27 cellular contexts compared by ENCODE assay signal in the genomic region with DNA sequence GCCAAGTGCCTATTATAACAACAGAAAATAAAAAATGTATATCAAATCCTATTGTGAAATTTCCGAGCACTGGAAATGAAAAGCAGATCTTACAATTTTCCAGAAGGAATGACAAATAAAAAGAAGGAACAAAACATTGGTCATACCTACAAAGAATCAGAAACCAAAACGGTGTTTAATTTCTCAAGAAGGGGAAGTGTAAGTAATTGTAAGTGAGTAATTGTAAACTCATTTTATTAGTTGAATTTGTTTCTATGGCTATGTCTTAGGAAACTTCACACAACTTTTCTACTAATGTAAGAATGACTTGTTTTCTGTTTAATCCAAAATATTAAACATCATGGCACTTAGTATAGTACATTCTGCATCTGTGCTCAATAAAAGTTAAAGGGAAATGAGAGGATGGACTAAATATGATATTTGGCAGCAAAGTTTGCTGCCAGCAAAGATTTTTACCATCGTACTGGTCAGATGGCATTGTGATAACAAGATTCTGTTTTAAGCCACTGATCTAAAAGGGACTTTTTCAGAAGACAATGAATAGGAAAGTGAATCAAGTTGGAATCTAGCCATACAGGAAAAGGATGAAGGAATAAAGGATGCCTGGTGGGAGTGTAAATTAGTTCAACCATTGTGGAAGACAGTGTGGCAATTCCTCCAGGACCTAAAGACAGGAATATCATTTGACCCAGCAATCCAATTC.
DNase-seq lines count a peak whose midpoint lies in the region; ATAC-seq, FAIRE-seq and TF ChIP-seq lines count a peak whose summit lies in the region.
"Had no signal": no experiment of that assay in that cellular context is flagged by ENCODE, and none has a peak within 500 bp of the region (broad histone marks: within the 10 kb centered on the region; RNA-seq: fewer than 3 reads in every experiment).

No MANE protein-coding gene starts in this region.

- H3K4me3 Mint-ChIP-seq in endothelial cell (ENCODE audit: unreplicated experiment) = no peak overlapping the region
- H3K4me3 Mint-ChIP-seq: activated naive CD4-positive, alpha-beta T cell treated with anti-CD3 and anti-CD28 coated beads for 36 hours; immature natural killer cell; nephron had no signal

- no peaks in the 10 kb centered on the region for H3K36me3 Mint-ChIP-seq in endothelial cell (ENCODE audit: low read depth, unreplicated experiment)
- H3K36me3 Mint-ChIP-seq: immature natural killer cell had no signal

- H3K27me3 Mint-ChIP-seq in endothelial cell (ENCODE audit: unreplicated experiment) = peaks cover 1% of the 10 kb centered on the region

- peak; percentile 32 to 90; a peak in 3 of 4 replicates for TF ChIP-seq EP300 in SK-N-SH (IDR thresholded peaks at IDR 0.05; ENCODE audit: borderline replicate concordance in 1 of 2, low read depth in 1 of 2, low read length in 1 of 2)

- 50% methylated on average over 3 of the region's 3 CpGs for WGBS in SK-N-SH (ENCODE audit: low lambda C conversion rate)

- H3K4me1 ChIP-seq in SK-N-SH (ENCODE audit: control insufficient read depth in 1 of 2, insufficient read depth in 2 of 2, low read depth in 1 of 2, low read length in 1 of 2) = peaks cover 0 to 13% of the 10 kb centered on the region in 2 experiments; a peak in 3 of 4 replicates
- H3K4me1 ChIP-seq: adrenal gland, Caco-2 had no signal

- POLR2A ChIA-PET in SK-N-SH (lab: Yijun Ruan, JAX) = no interaction called here

- DNase-seq in CD1c-positive myeloid dendritic cell (ENCODE audit: extremely low spot score) (peak; percentile 25), SK-N-SH (no peak), endothelial cell (ENCODE audit: low spot score) (no peak), pulmonary artery endothelial cell (ENCODE audit: low read depth, low spot score) (peak; percentile 82), urothelium cell line (ENCODE audit: low spot score) (no peak), HT-29 (ENCODE audit: low spot score) (no peak)
- DNase-seq: activated CD4-positive, alpha-beta T cell treated with anti-CD3 and anti-CD28 coated beads, Interleukin-2, amount 50 U/mL, for 48 hours; activated CD4-positive, CD25-positive, alpha-beta regulatory T cell treated with anti-CD3 and anti-CD28 coated beads, Interleukin-2, amount 50 U/mL, for 72 hours; activated naive CD4-positive, alpha-beta T cell treated with anti-CD3 and anti-CD28 coated beads for 36 hours; adrenal gland; Caco-2; dorsolateral prefrontal cortex; hypothalamus; immature natural killer cell; left colon; mammary epithelial cell; MV-4-11; NCI-H1436 treated with DMSO at 0.1 percent for 48 hours; NCI-H226; NCI-H748 treated with DMSO at 0.1 percent for 48 hours; stimulated activated naive CD8-positive, alpha-beta T cell treated with anti-CD3 and anti-CD28 coated beads, Interleukin-15, Interleukin-2, amounts not matched to agents 100 U/mL and 50 U/mL, for 24 hours had no signal

- H3F3A ChIP-seq in SK-N-SH (replicated peaks; ENCODE audit: insufficient read depth) = peaks cover 8% of the 10 kb centered on the region

- peak overlapping the region; percentile 59 to 68; a peak in 3 of 4 replicates for H3K27ac ChIP-seq in SK-N-SH (ENCODE audit: low read depth in 2 of 2, low read length in 1 of 2)
- H3K27ac ChIP-seq: adrenal gland; BLaER1 treated with 17β-estradiol and CSF1 and Interleukin-3, amounts not matched to agents 10 nM and 100 nM; dorsolateral prefrontal cortex had no signal

- no peaks in the 10 kb centered on the region for H4K20me1 ChIP-seq in SK-N-SH (ENCODE audit: insufficient read depth)
- H4K20me1 ChIP-seq: BLaER1 treated with 17β-estradiol and CSF1 and Interleukin-3, amounts not matched to agents 10 nM and 100 nM had no signal

- no peaks in the 10 kb centered on the region for H3K36me3 ChIP-seq in SK-N-SH (replicated peaks in 1 of 2; ENCODE audit: control insufficient read depth in 1 of 2, insufficient read depth in 2 of 2, low read length in 1 of 2)
- H3K36me3 ChIP-seq: adrenal gland; BLaER1 treated with 17β-estradiol and CSF1 and Interleukin-3, amounts not matched to agents 10 nM and 100 nM had no signal

- H3K9me3 ChIP-seq in SK-N-SH = no peaks in the 10 kb centered on the region
- H3K9me3 ChIP-seq: adrenal gland; BLaER1 treated with 17β-estradiol and CSF1 and Interleukin-3, amounts not matched to agents 10 nM and 100 nM; Caco-2 had no signal

- H3K4me1 Mint-ChIP-seq in endothelial cell (ENCODE audit: unreplicated experiment) = peaks cover 40% of the 10 kb centered on the region
- H3K4me1 Mint-ChIP-seq: immature natural killer cell had no signal

- no peak for FAIRE-seq in urothelium cell line (lab: Jason Lieb, UNC)
- FAIRE-seq: HepG2 had no signal

- H3K9ac ChIP-seq in SK-N-SH = no peak overlapping the region
- H3K9ac ChIP-seq: BLaER1 treated with 17β-estradiol and CSF1 and Interleukin-3, amounts not matched to agents 10 nM and 100 nM had no signal

- peak overlapping the region; percentile 26 for H2AFZ ChIP-seq in SK-N-SH (ENCODE audit: low read depth)

- no peak for TF ChIP-seq CTCF in SK-N-SH (IDR thresholded peaks at IDR 0.05)
- TF ChIP-seq CTCF in endothelial cell (IDR thresholded peaks at IDR 0.05; ENCODE audit: unreplicated experiment) = no peak

- no peaks in the 10 kb centered on the region for H3K79me2 ChIP-seq in SK-N-SH (ENCODE audit: insufficient read depth)

- H3K4me2 ChIP-seq in SK-N-SH = peak overlapping the region; percentile 9; the same call in 1 of the 2 replicates
- H3K4me2 ChIP-seq: smooth muscle cell had no signal

- no peak overlapping the region for H3K4me3 ChIP-seq in SK-N-SH (ENCODE audit: low read depth in 2 of 2, low read length in 1 of 2)
- H3K4me3 ChIP-seq: adrenal gland; BLaER1 treated with 17β-estradiol and CSF1 and Interleukin-3, amounts not matched to agents 10 nM and 100 nM; dorsolateral prefrontal cortex; smooth muscle cell had no signal

- CTCF ChIA-PET in SK-N-SH (lab: Yijun Ruan, JAX) = no interaction called here

- no peak for ATAC-seq in HG03354 (IDR thresholded peaks at IDR 0.05; ENCODE audit: poor library complexity, severe bottlenecking, unreplicated experiment)
- ATAC-seq: HCT116; HepG2; left colon; stimulated activated naive CD8-positive, alpha-beta T cell treated with anti-CD3 and anti-CD28 coated beads, Interleukin-15, Interleukin-2, amounts not matched to agents 100 U/mL and 50 U/mL, for 24 hours had no signal

- no peak for TF ChIP-seq RAD21 in SK-N-SH (IDR thresholded peaks at IDR 0.05; ENCODE audit: low read length)

- peak overlapping the region; percentile 83 for H3K27ac Mint-ChIP-seq in endothelial cell (ENCODE audit: unreplicated experiment)
- H3K27ac Mint-ChIP-seq: activated naive CD4-positive, alpha-beta T cell treated with anti-CD3 and anti-CD28 coated beads for 36 hours; immature natural killer cell; nephron had no signal

- no peaks in the 10 kb centered on the region for H3K27me3 ChIP-seq in SK-N-SH (ENCODE audit: insufficient read depth)
- H3K27me3 ChIP-seq: adrenal gland; BLaER1 treated with 17β-estradiol and CSF1 and Interleukin-3, amounts not matched to agents 10 nM and 100 nM had no signal

- H3K9me3 Mint-ChIP-seq in endothelial cell (ENCODE audit: unreplicated experiment) = no peaks in the 10 kb centered on the region
- H3K9me3 Mint-ChIP-seq: immature natural killer cell had no signal

- H3K9me2 ChIP-seq in SK-N-SH = no peaks in the 10 kb centered on the region

TF ChIP-seq in SK-N-SH, 30 proteins besides CTCF, POLR2A, EP300 and RAD21 (continues in another document):
- TF ChIP-seq TCF12 (IDR thresholded peaks at IDR 0.05) (peak; percentile 94), IRF3 (IDR thresholded peaks at IDR 0.05; ENCODE audit: low read depth, low read length) (no peak), FOXM1 (IDR thresholded peaks at IDR 0.05; ENCODE audit: low read depth) (peak; percentile 80; the same call in 1 of the 2 replicates), CHD2 (IDR thresholded peaks at IDR 0.05; ENCODE audit: low read length, partially characterized antibody) (no peak), FOXJ3 (CRISPR knock-in tag; IDR thresholded peaks at IDR 0.05) (no peak), MAX (IDR thresholded peaks at IDR 0.05; ENCODE audit: low read depth) (no peak), TAF1 (IDR thresholded peaks at IDR 0.05; ENCODE audit: borderline replicate concordance, low read depth, low read length) (no peak), POLR2AphosphoS5 (IDR thresholded peaks at IDR 0.05; ENCODE audit: low read depth, low read length) (peak; percentile 31; the same call in 1 of the 2 replicates), NFIC (IDR thresholded peaks at IDR 0.05; ENCODE audit: borderline replicate concordance) (peak; percentile 92), YY1 (IDR thresholded peaks at IDR 0.05; ENCODE audit: low read depth) (no peak), RFX5 (IDR thresholded peaks at IDR 0.05; ENCODE audit: low read length) (no peak)
- TF ChIP-seq, protein P1, sequence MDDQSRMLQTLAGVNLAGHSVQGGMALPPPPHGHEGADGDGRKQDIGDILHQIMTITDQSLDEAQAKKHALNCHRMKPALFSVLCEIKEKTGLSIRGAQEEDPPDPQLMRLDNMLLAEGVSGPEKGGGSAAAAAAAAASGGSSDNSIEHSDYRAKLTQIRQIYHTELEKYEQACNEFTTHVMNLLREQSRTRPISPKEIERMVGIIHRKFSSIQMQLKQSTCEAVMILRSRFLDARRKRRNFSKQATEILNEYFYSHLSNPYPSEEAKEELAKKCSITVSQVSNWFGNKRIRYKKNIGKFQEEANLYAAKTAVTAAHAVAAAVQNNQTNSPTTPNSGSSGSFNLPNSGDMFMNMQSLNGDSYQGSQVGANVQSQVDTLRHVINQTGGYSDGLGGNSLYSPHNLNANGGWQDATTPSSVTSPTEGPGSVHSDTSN (IDR thresholded peaks at IDR 0.05) = peak; percentile 85
- TF ChIP-seq, protein P2, sequence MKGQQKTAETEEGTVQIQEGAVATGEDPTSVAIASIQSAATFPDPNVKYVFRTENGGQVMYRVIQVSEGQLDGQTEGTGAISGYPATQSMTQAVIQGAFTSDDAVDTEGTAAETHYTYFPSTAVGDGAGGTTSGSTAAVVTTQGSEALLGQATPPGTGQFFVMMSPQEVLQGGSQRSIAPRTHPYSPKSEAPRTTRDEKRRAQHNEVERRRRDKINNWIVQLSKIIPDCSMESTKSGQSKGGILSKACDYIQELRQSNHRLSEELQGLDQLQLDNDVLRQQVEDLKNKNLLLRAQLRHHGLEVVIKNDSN (IDR thresholded peaks at IDR 0.05; ENCODE audit: borderline replicate concordance, low read depth) = no peak

Comparison
In these comparisons a context has a peak if more than half of its experiments do, and no peak if none do; other contexts are left out.
1. DNase-seq: peak in CD1c-positive myeloid dendritic cell (single experiment) and pulmonary artery endothelial cell (single experiment); none in SK-N-SH (single experiment), endothelial cell (single experiment), urothelium cell line (single experiment) and HT-29 (single experiment).